In genomic region chr4:124641715-124642380, GRCh38 we compare ENCODE assay signal across 8 cellular contexts.
DNase-seq lines count a peak whose midpoint lies in the region; ATAC-seq and TF ChIP-seq lines count a peak whose summit lies in the region.

No MANE protein-coding gene starts in this region.

- H3K27me3 ChIP-seq in mesendoderm (ENCODE audit: insufficient read depth, low read length, poor library complexity) = no peaks in the 10 kb centered on the region

- no peak overlapping the region for H2BK5ac ChIP-seq in mesendoderm (ENCODE audit: low read length)

- no peaks in the 10 kb centered on the region for H3K36me3 Mint-ChIP-seq in stimulated activated effector memory CD8-positive, alpha-beta T cell treated with anti-CD3 and anti-CD28 coated beads, Interleukin-12 subunit alpha, Interleukin-12 subunit beta, amount 100 ng/mL, for 72 hours

- no peak overlapping the region for H3K27ac Mint-ChIP-seq in stimulated activated effector memory CD8-positive, alpha-beta T cell treated with anti-CD3 and anti-CD28 coated beads, Interleukin-12 subunit alpha, Interleukin-12 subunit beta, amount 100 ng/mL, for 72 hours

- no peak overlapping the region for H2BK15ac ChIP-seq in mesendoderm (replicated peaks; ENCODE audit: low read depth)

- in situ Hi-C loops in astrocyte of the cerebellum (cut with HindIII; ENCODE audit: low sequenced_read_pairs) = no loop called here

- H3K4me1 ChIP-seq in mesendoderm (ENCODE audit: control insufficient read depth, low read depth, low read length) = no peaks in the 10 kb centered on the region

- H3K4me3 Mint-ChIP-seq in stimulated activated effector memory CD8-positive, alpha-beta T cell treated with anti-CD3 and anti-CD28 coated beads, Interleukin-12 subunit alpha, Interleukin-12 subunit beta, amount 100 ng/mL, for 72 hours = no peak overlapping the region

- no peaks in the 10 kb centered on the region for H3K79me1 ChIP-seq in mesendoderm (ENCODE audit: low read length)

- no peak overlapping the region for H3K27ac ChIP-seq in mesendoderm (ENCODE audit: low read depth, low read length)

- H4K5ac ChIP-seq in mesendoderm (ENCODE audit: low read length) = no peak overlapping the region

- H2AK5ac ChIP-seq in mesendoderm (ENCODE audit: low read length) = no peak overlapping the region

- H3K4me1 Mint-ChIP-seq in stimulated activated effector memory CD8-positive, alpha-beta T cell treated with anti-CD3 and anti-CD28 coated beads, Interleukin-12 subunit alpha, Interleukin-12 subunit beta, amount 100 ng/mL, for 72 hours = no peaks in the 10 kb centered on the region

- no peak for ATAC-seq in stimulated activated effector memory CD8-positive, alpha-beta T cell treated with anti-CD3 and anti-CD28 coated beads, Interleukin-12 subunit alpha, Interleukin-12 subunit beta, amount 100 ng/mL, for 72 hours

- WGBS in mesendoderm (ENCODE audit: extremely low coverage, insufficient coverage, low lambda C conversion rate) = no CpG with 5 or more reads among the region's 4 CpGs

- H3K9ac ChIP-seq in mesendoderm (ENCODE audit: low read length) = no peak overlapping the region

- no peaks in the 10 kb centered on the region for H3K36me3 ChIP-seq in mesendoderm (ENCODE audit: control insufficient read depth, insufficient read depth, low read length)

- no peak overlapping the region for H3K23ac ChIP-seq in mesendoderm (ENCODE audit: low read length)

- H3K4me2 ChIP-seq in mesendoderm (ENCODE audit: low read length) = no peak overlapping the region

- H3K9me3 Mint-ChIP-seq in stimulated activated effector memory CD8-positive, alpha-beta T cell treated with anti-CD3 and anti-CD28 coated beads, Interleukin-12 subunit alpha, Interleukin-12 subunit beta, amount 100 ng/mL, for 72 hours = peaks cover 3% of the 10 kb centered on the region

- no peak for TF ChIP-seq CTCF in astrocyte of the cerebellum (IDR thresholded peaks at IDR 0.05; ENCODE audit: low read depth, low read length, missing control alignments)

- H3K18ac ChIP-seq in mesendoderm (ENCODE audit: low read length) = no peak overlapping the region

- H3K4me3 ChIP-seq in astrocyte of the cerebellum (ENCODE audit: low read depth, low read length) = no peak overlapping the region
- H3K4me3 ChIP-seq in skeletal muscle cell (ENCODE audit: low read depth, low read length) = no peak overlapping the region
- no peak overlapping the region for H3K4me3 ChIP-seq in mesendoderm (ENCODE audit: low read length)

- H2BK120ac ChIP-seq in mesendoderm (ENCODE audit: low read depth, low read length) = no peak overlapping the region

- H4K8ac ChIP-seq in mesendoderm (ENCODE audit: low read depth, low read length) = no peak overlapping the region

- H3K79me2 ChIP-seq in mesendoderm (ENCODE audit: control insufficient read depth, insufficient read depth, low read length) = no peaks in the 10 kb centered on the region

- H3K4ac ChIP-seq in mesendoderm (ENCODE audit: low read depth, low read length) = no peak overlapping the region

- no peak overlapping the region for H3K56ac ChIP-seq in mesendoderm (ENCODE audit: low read length)

- DNase-seq in NCI-H1105 treated with DMSO at 0.1 percent for 48 hours (lab: John Stamatoyannopoulos, UW) = peak; percentile 1
- DNase-seq in NCI-H1105 (lab: John Stamatoyannopoulos, UW) = no peak
- DNase-seq in Kasumi-1 (lab: John Stamatoyannopoulos, UW) = peak; percentile 82 to 83
- peak; percentile 62 for DNase-seq in astrocyte of the cerebellum (ENCODE audit: low read depth)
- DNase-seq in skeletal muscle cell (ENCODE audit: low read depth) = peak; percentile 76
- DNase-seq in stimulated activated effector memory CD8-positive, alpha-beta T cell treated with anti-CD3 and anti-CD28 coated beads, Interleukin-12 subunit alpha, Interleukin-12 subunit beta, amount 100 ng/mL, for 72 hours (ENCODE audit: low spot score in 2 of 2) = no peak
- DNase-seq in NCI-H146 (lab: John Stamatoyannopoulos, UW) = no peak
- DNase-seq in mesendoderm = no peak

Comparison
In these comparisons a context has a peak if more than half of its experiments do, and no peak if none do; other contexts are left out.
1. DNase-seq: peak in NCI-H1105 treated with DMSO at 0.1 percent for 48 hours (single experiment), Kasumi-1 (2 of 2), astrocyte of the cerebellum (single experiment) and skeletal muscle cell (single experiment); none in NCI-H1105 (single experiment), stimulated activated effector memory CD8-positive, alpha-beta T cell treated with anti-CD3 and anti-CD28 coated beads, Interleukin-12 subunit alpha, Interleukin-12 subunit beta, amount 100 ng/mL, for 72 hours (0 of 2), NCI-H146 (single experiment) and mesendoderm (single experiment).